Comparison of ENCODE assay signal across 8 cellular contexts in genomic region chr19:5949792-5950305, GRCh38. TPM values are rescaled to one million over a fixed set of nuclear protein-coding genes. Genes with fewer than 3 reads are reported as not detected.
DNase-seq lines count a peak whose midpoint lies in the region; ATAC-seq, FAIRE-seq and TF ChIP-seq lines count a peak whose summit lies in the region.

No MANE protein-coding gene starts in this region.

- peak overlapping the region; percentile 80 to 88 (median 85) for H3K27ac ChIP-seq in gastroesophageal sphincter
- H3K27ac ChIP-seq in PC-9, result no peak overlapping the region

- BruUV-seq in PC-9 (replicated peaks; lab: Mats Ljungman, UMichigan), result no TSS peak

- H3F3A ChIP-seq in PC-9 (ENCODE audit: insufficient read depth, low read depth), result no peaks in the 10 kb centered on the region

- H3K9me2 ChIP-seq in PC-9 (ENCODE audit: insufficient read depth), result no peaks in the 10 kb centered on the region

- TF ChIP-seq CTCF in gastroesophageal sphincter (IDR thresholded peaks at IDR 0.05), result no peak
- no peak for TF ChIP-seq CTCF in PC-9 (conservative IDR thresholded peaks at IDR 0.05)

- intact Hi-C loops in PC-9 (cut with micrococcal nuclease; ENCODE audit: unreplicated experiment), result no loop called here

- H3K9me3 ChIP-seq in gastroesophageal sphincter (no peaks in the 10 kb centered on the region), PC-9 (ENCODE audit: insufficient read depth, low read depth) (no peaks in the 10 kb centered on the region)

- H3K4me3 ChIP-seq in gastroesophageal sphincter (no peak overlapping the region), PC-9 (no peak overlapping the region)

- FAIRE-seq in H54 (lab: Jason Lieb, UNC), result no peak

- DNase-seq in NCI-H187 treated with DMSO at 0.1 percent for 48 hours (lab: John Stamatoyannopoulos, UW) (peak; percentile 46), PC-9 (no peak), retina (no peak), H54 (ENCODE audit: insufficient read length, low spot score) (no peak)
- DNase-seq in activated CD4-positive, alpha-beta T cell treated with anti-CD3 and anti-CD28 coated beads, Interleukin-2, amount 50 U/mL, for 4 hours, result peak; percentile 13 to 15
- DNase-seq in stimulated activated CD4-positive, alpha-beta T cell treated with anti-CD3 and anti-CD28 coated beads, TNF-alpha, amount 100 ng/mL, for 4 hours (ENCODE audit: low read depth in 3 of 3), result peak in 2 of 3 experiments; percentile 13 to 23

- no peak for TF ChIP-seq EP300 in gastroesophageal sphincter (IDR thresholded peaks at IDR 0.05)

- peaks cover 37 to 96% (median 81%) of the 10 kb centered on the region in 3 donors for H3K4me1 ChIP-seq in gastroesophageal sphincter
- no peaks in the 10 kb centered on the region for H3K4me1 ChIP-seq in PC-9 (replicated peaks; ENCODE audit: insufficient read depth)

- CTCF ChIA-PET in PC-9 (lab: Charles Lee), result no interaction called here

- WGBS in gastroesophageal sphincter (ENCODE audit: low coverage in 1 of 2), 2 donors, result 74 to 80% methylated on average over 2 to 13 of the region's 13 CpGs

- TF ChIP-seq POLR2A in gastroesophageal sphincter (IDR thresholded peaks at IDR 0.05), result no peak
- TF ChIP-seq POLR2A in H54 (IDR thresholded peaks at IDR 0.05; ENCODE audit: low read depth, low read length), result no peak

- peaks cover 17% of the 10 kb centered on the region for H3K79me2 ChIP-seq in PC-9 (ENCODE audit: low read depth)

- POLR2A ChIA-PET in PC-9 (lab: Charles Lee; ENCODE audit: unreplicated experiment), result interaction anchor here (0.6 kb wide), 1 partner anchor 18 kb away, joined by 3 read pairs; no protein-coding TSS in a partner anchor

- no peak overlapping the region for H3K4me2 ChIP-seq in PC-9

- H3K27me3 ChIP-seq in gastroesophageal sphincter (no peaks in the 10 kb centered on the region), PC-9 (ENCODE audit: insufficient read depth, low read depth) (no peaks in the 10 kb centered on the region)

- H4K20me1 ChIP-seq in PC-9 (ENCODE audit: insufficient read depth), result peaks cover 10% of the 10 kb centered on the region

- H2AFZ ChIP-seq in PC-9, result no peak overlapping the region

- ATAC-seq in gastroesophageal sphincter, result no peak
- ATAC-seq in HG03378 (IDR thresholded peaks at IDR 0.05; ENCODE audit: unreplicated experiment), result no peak

- H3K36me3 ChIP-seq in gastroesophageal sphincter (no peaks in the 10 kb centered on the region), PC-9 (ENCODE audit: low read depth) (no peaks in the 10 kb centered on the region)

RNA-seq across cellular contexts. Expression of gene RANBP3, which starts 28.1 kb away (rescaled TPM):
- total RNA-seq in gastroesophageal sphincter, result 100 to 1,000 TPM in 2 of 4 donors, 10 to 100 TPM in 2; 87.0 to 125 (median 104) TPM
- 43.7 and 44.1 TPM in 2 replicates for total RNA-seq in PC-9 (2021)

RNA-seq across cellular contexts. Expression of gene CAPS, which starts 35.8 kb away (rescaled TPM):
- total RNA-seq in gastroesophageal sphincter (10 to 100 TPM in 3 of 4 donors, 1 to 10 TPM in 1; 10.0 to 19.6 (median 15.2) TPM), PC-9 (2021) (32.0 and 41.5 TPM in 2 replicates)

RNA-seq across cellular contexts. Expression of gene VMAC, which starts 45.2 kb away (rescaled TPM):
- total RNA-seq in gastroesophageal sphincter (1 to 10 TPM; 5.0 to 9.3 (median 8.0) TPM), PC-9 (2021) (6.2 and 7.1 TPM in 2 replicates)

RNA-seq across cellular contexts. Expression of gene NDUFA11, which starts 46.3 kb away (rescaled TPM):
- 100 to 1,000 TPM; 244 to 299 (median 265) TPM for total RNA-seq in gastroesophageal sphincter
- total RNA-seq in PC-9 (2021), result 169 and 181 TPM in 2 replicates

Comparison
In these comparisons a context has a peak if more than half of its experiments do, and no peak if none do; other contexts are left out.
1. DNase-seq: peak in NCI-H187 treated with DMSO at 0.1 percent for 48 hours (single experiment), activated CD4-positive, alpha-beta T cell treated with anti-CD3 and anti-CD28 coated beads, Interleukin-2, amount 50 U/mL, for 4 hours (2 of 2) and stimulated activated CD4-positive, alpha-beta T cell treated with anti-CD3 and anti-CD28 coated beads, TNF-alpha, amount 100 ng/mL, for 4 hours (2 of 3); none in PC-9 (0 of 2), retina (single experiment) and H54 (single experiment).